Comparison of ENCODE assay signal across 21 cellular contexts in the genomic region with DNA sequence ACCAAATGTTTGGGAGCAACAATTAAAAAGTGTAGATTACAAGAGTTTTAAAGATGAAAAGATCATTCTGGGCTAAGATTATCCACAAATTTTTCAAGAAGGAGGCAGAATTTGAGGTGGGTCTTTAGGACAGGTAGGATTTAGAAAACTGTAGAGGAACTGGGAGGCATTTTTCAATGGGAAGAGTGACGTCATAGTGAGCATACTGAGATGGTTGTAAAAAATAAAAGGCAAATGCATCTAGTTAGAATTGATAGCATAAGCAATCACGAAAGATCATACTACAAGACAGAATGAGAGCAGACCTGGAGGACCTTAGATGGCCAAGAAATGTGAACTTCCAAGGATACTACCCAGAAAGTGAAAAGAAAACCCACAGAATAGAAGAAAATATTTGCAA.
DNase-seq lines count a peak whose midpoint lies in the region; ATAC-seq, FAIRE-seq and TF ChIP-seq lines count a peak whose summit lies in the region.
"Had no signal": no experiment of that assay in that cellular context is flagged by ENCODE, and none has a peak within 500 bp of the region (broad histone marks: within the 10 kb centered on the region; RNA-seq: fewer than 3 reads in every experiment).

No MANE protein-coding gene starts in this region.

- no peaks in the 10 kb centered on the region for H3F3A ChIP-seq in neural cell (ENCODE audit: insufficient read depth, low read length, poor library complexity, severe bottlenecking)

- no TSS peak for BruUV-seq in HepG2 (replicated peaks; lab: Mats Ljungman, UMichigan)
- no TSS peak for BruUV-seq in K562 (replicated peaks; lab: Mats Ljungman, UMichigan)

- TF ChIP-seq POLR2A in HepG2 (IDR thresholded peaks at IDR 0.05; ENCODE audit: insufficient read depth in 1 of 2, low read depth in 2 of 2, low read length in 2 of 2) (no peak), right lobe of liver (IDR thresholded peaks at IDR 0.05) (no peak), K562 (conservative IDR thresholded peaks at IDR 0.05) (no peak), ovary (IDR thresholded peaks at IDR 0.05) (no peak)

- no peaks in the 10 kb centered on the region for H3K9me2 ChIP-seq in neural cell (ENCODE audit: insufficient read depth, low read length)

- H2AFZ ChIP-seq in HepG2 (ENCODE audit: low read length) (no peak overlapping the region), K562 (ENCODE audit: low read depth, low read length) (no peak overlapping the region), neural cell (ENCODE audit: low read depth, low read length) (no peak overlapping the region)

- no peaks in the 10 kb centered on the region for H3K9me3 ChIP-seq in HepG2 (ENCODE audit: low read length)
- no peaks in the 10 kb centered on the region for H3K9me3 ChIP-seq in right lobe of liver
- H3K9me3 ChIP-seq in K562 (replicated peaks; ENCODE audit: control insufficient read depth, insufficient read depth, low read depth, low read length), result no peaks in the 10 kb centered on the region
- no peaks in the 10 kb centered on the region for H3K9me3 ChIP-seq in neural cell (ENCODE audit: low read length)
- no peaks in the 10 kb centered on the region for H3K9me3 ChIP-seq in ovary
- H3K9me3 ChIP-seq: A549, Caco-2 had no signal

- H3K4me1 ChIP-seq in HepG2 (ENCODE audit: insufficient read depth, low read length) (no peaks in the 10 kb centered on the region), right lobe of liver (no peaks in the 10 kb centered on the region), K562 (replicated peaks in 1 of 2; ENCODE audit: control insufficient read depth in 2 of 2, insufficient read depth in 2 of 2, low read length in 2 of 2) (no peaks in the 10 kb centered on the region), ovary (ENCODE audit: insufficient read depth) (no peaks in the 10 kb centered on the region)
- H3K4me1 ChIP-seq: A549; BLaER1 treated with 17β-estradiol and CSF1 and Interleukin-3, amounts not matched to agents 10 nM and 100 nM; Caco-2 had no signal

- no peak overlapping the region for H3K4me2 ChIP-seq in HepG2 (ENCODE audit: low read depth, low read length)
- no peak overlapping the region for H3K4me2 ChIP-seq in K562 (ENCODE audit: insufficient read depth, low read length)
- peak overlapping the region; percentile 13 for H3K4me2 ChIP-seq in neural cell (ENCODE audit: low read length)
- H3K4me2 ChIP-seq: A549; BLaER1 treated with 17β-estradiol and CSF1 and Interleukin-3, amounts not matched to agents 10 nM and 100 nM had no signal

- no peak for FAIRE-seq in HepG2 (lab: Jason Lieb, UNC)
- no peak for FAIRE-seq in K562 (lab: Jason Lieb, UNC)
- FAIRE-seq: A549, D721Med, G401.6, GM12892, GM19239 had no signal

- H3K27me3 ChIP-seq in HepG2 (ENCODE audit: control insufficient read depth in 1 of 2, insufficient read depth in 2 of 2, low read length in 2 of 2) (no peaks in the 10 kb centered on the region), right lobe of liver (no peaks in the 10 kb centered on the region), K562 (ENCODE audit: control insufficient read depth in 2 of 2, insufficient read depth in 2 of 2, low read length in 2 of 2) (no peaks in the 10 kb centered on the region), neural cell (ENCODE audit: insufficient read depth, low read depth, low read length) (no peaks in the 10 kb centered on the region), ovary (no peaks in the 10 kb centered on the region)
- H3K27me3 ChIP-seq: BLaER1 treated with 17β-estradiol and CSF1 and Interleukin-3, amounts not matched to agents 10 nM and 100 nM had no signal

- TF ChIP-seq RAD21 in HepG2 (CRISPR knock-in tag; IDR thresholded peaks at IDR 0.05) (no peak), K562 (CRISPR knock-in tag; conservative IDR thresholded peaks at IDR 0.05 in 1 of 2, IDR thresholded peaks at IDR 0.05 in 1 of 2) (no peak), neural cell (conservative IDR thresholded peaks at IDR 0.05) (no peak)

- H3K4me3 ChIP-seq in HepG2 (replicated peaks in 1 of 3; ENCODE audit: insufficient read depth in 1 of 3, low read depth in 2 of 3, low read length in 3 of 3), result no peak overlapping the region
- H3K4me3 ChIP-seq in right lobe of liver, result no peak overlapping the region
- no peak overlapping the region for H3K4me3 ChIP-seq in K562
- H3K4me3 ChIP-seq in neural cell (ENCODE audit: low read length), result no peak overlapping the region
- no peak overlapping the region for H3K4me3 ChIP-seq in ovary
- H3K4me3 ChIP-seq: A549; BLaER1 treated with 17β-estradiol and CSF1 and Interleukin-3, amounts not matched to agents 10 nM and 100 nM had no signal

- H3K79me2 ChIP-seq in HepG2 (ENCODE audit: insufficient read depth, low read length) (no peaks in the 10 kb centered on the region), K562 (ENCODE audit: control insufficient read depth, insufficient read depth, low read length) (no peaks in the 10 kb centered on the region), neural cell (replicated peaks; ENCODE audit: insufficient read depth, low read length) (no peaks in the 10 kb centered on the region)

- intact Hi-C loops in HepG2 (cut with micrococcal nuclease; ENCODE audit: unreplicated experiment) (no loop called here), right lobe of liver (cut with DNase I) (no loop called here), K562 (cut with micrococcal nuclease) (no loop called here), ovary (cut with DNase I) (no loop called here)

- ATAC-seq in HepG2, result no peak
- ATAC-seq in right lobe of liver, result no peak
- ATAC-seq in K562, result no peak
- no peak for ATAC-seq in GM21723 (IDR thresholded peaks at IDR 0.05; ENCODE audit: unreplicated experiment)
- ATAC-seq: A549; CD8-positive, alpha-beta T cell had no signal

- POLR2A ChIA-PET in HepG2 (lab: Yijun Ruan, JAX) (no interaction called here), K562 (lab: Yijun Ruan, JAX) (no interaction called here)

- in situ Hi-C loops in HepG2 (cut with HindIII; ENCODE audit: extremely low pct_ligation_motif_present, low pct_unique_long_range_greater_than_20kb), result no loop called here
- in situ Hi-C loops in K562 (cut with MboI), result no loop called here

- H4K20me1 ChIP-seq in HepG2 (ENCODE audit: insufficient read depth, low read length), result no peaks in the 10 kb centered on the region
- no peaks in the 10 kb centered on the region for H4K20me1 ChIP-seq in K562 (replicated peaks; ENCODE audit: control insufficient read depth, insufficient read depth, low read length)
- no peaks in the 10 kb centered on the region for H4K20me1 ChIP-seq in neural cell (ENCODE audit: insufficient read depth)
- H4K20me1 ChIP-seq: BLaER1 treated with 17β-estradiol and CSF1 and Interleukin-3, amounts not matched to agents 10 nM and 100 nM had no signal

- H3K9me1 ChIP-seq in K562 (ENCODE audit: control insufficient read depth, insufficient read depth, low read length), result no peaks in the 10 kb centered on the region

- H3K27ac ChIP-seq in HepG2 (ENCODE audit: extremely low read length, insufficient read depth, low read length) (no peak overlapping the region), right lobe of liver (no peak overlapping the region), K562 (ENCODE audit: extremely low read depth, low read depth, low read length) (no peak overlapping the region), neural cell (ENCODE audit: low read length) (no peak overlapping the region), ovary (no peak overlapping the region)
- H3K27ac ChIP-seq: 22Rv1; A549; BLaER1 treated with 17β-estradiol and CSF1 and Interleukin-3, amounts not matched to agents 10 nM and 100 nM; C4-2B had no signal

- DNase-seq in HepG2 (ENCODE audit: low spot score), result no peak
- DNase-seq in right lobe of liver, result no peak
- DNase-seq in K562 (ENCODE audit: extremely low read depth in 1 of 4, low spot score in 3 of 4), result no peak
- DNase-seq in ovary, result no peak
- DNase-seq: AML-193; Caco-2; Calu3; CD4-positive, alpha-beta T cell; CD8-positive, alpha-beta T cell; DMS79 treated with DMSO at 0.1 percent for 48 hours; GF-D8 had no signal

- WGBS in HepG2 (ENCODE audit: low lambda C conversion rate), result 1% methylated on average over 2 of the region's 2 CpGs
- WGBS in right lobe of liver (ENCODE audit: insufficient coverage, low coverage, low lambda C conversion rate, missing lambda C conversion rate), result 47% methylated on average over 2 of the region's 2 CpGs
- WGBS in K562 (ENCODE audit: insufficient coverage, low coverage, missing lambda C conversion rate), result 44% methylated on average over 2 of the region's 2 CpGs
- WGBS in ovary, 3 donors, result 79 to 82% (median 80%) methylated on average over 2 of the region's 2 CpGs

- no peak overlapping the region for H3K9ac ChIP-seq in HepG2 (ENCODE audit: insufficient read depth, low read depth, low read length)
- no peak overlapping the region for H3K9ac ChIP-seq in K562 (ENCODE audit: insufficient read depth in 1 of 2, low read depth in 2 of 2, low read length in 2 of 2)
- no peak overlapping the region for H3K9ac ChIP-seq in neural cell (ENCODE audit: low read length)
- H3K9ac ChIP-seq: BLaER1 treated with 17β-estradiol and CSF1 and Interleukin-3, amounts not matched to agents 10 nM and 100 nM had no signal

- CTCF ChIA-PET in HepG2 (lab: Yijun Ruan, JAX; ENCODE audit: low intra/inter-chr PET ratio, low total read pairs), result no interaction called here
- CTCF ChIA-PET in K562 (lab: Yijun Ruan, JAX; ENCODE audit: low intra/inter-chr PET ratio), result no interaction called here

- TF ChIP-seq EP300 in HepG2 (IDR thresholded peaks at IDR 0.05; ENCODE audit: low read depth in 2 of 2, low read length in 2 of 2) (no peak), HepG2 (CRISPR knock-in tag; IDR thresholded peaks at IDR 0.05; ENCODE audit: borderline replicate concordance) (no peak), K562 (IDR thresholded peaks at IDR 0.05; ENCODE audit: low read length) (no peak), neural cell (conservative IDR thresholded peaks at IDR 0.05; ENCODE audit: poor library complexity, severe bottlenecking) (no peak), ovary (IDR thresholded peaks at IDR 0.05) (no peak)

- H3K36me3 ChIP-seq in HepG2 (replicated peaks in 1 of 2; ENCODE audit: control insufficient read depth in 1 of 2, insufficient read depth in 2 of 2, low read length in 2 of 2) (no peaks in the 10 kb centered on the region), right lobe of liver (no peaks in the 10 kb centered on the region), K562 (ENCODE audit: control insufficient read depth, insufficient read depth, low read length) (no peaks in the 10 kb centered on the region), neural cell (ENCODE audit: insufficient read depth, low read length) (no peaks in the 10 kb centered on the region), ovary (no peaks in the 10 kb centered on the region)
- H3K36me3 ChIP-seq: BLaER1 treated with 17β-estradiol and CSF1 and Interleukin-3, amounts not matched to agents 10 nM and 100 nM had no signal

- TF ChIP-seq CTCF in HepG2 (CRISPR knock-in tag; IDR thresholded peaks at IDR 0.05), result no peak
- no peak for TF ChIP-seq CTCF in right lobe of liver (IDR thresholded peaks at IDR 0.05)
- no peak for TF ChIP-seq CTCF in K562 (IDR thresholded peaks at IDR 0.05 in 2 of 3, conservative IDR thresholded peaks at IDR 0.05 in 1 of 3; ENCODE audit: insufficient read depth in 2 of 3, low read depth in 1 of 3, low read length in 3 of 3)
- no peak for TF ChIP-seq CTCF in neural cell (IDR thresholded peaks at IDR 0.05; ENCODE audit: poor library complexity, severe bottlenecking)
- TF ChIP-seq CTCF in ovary (IDR thresholded peaks at IDR 0.05), result no peak

TF ChIP-seq in neural cell, 6 proteins besides CTCF, POLR2A, EP300 and RAD21:
- TF ChIP-seq TAF1 (IDR thresholded peaks at IDR 0.05; ENCODE audit: low read depth) (no peak), POLR2AphosphoS5 (IDR thresholded peaks at IDR 0.05) (no peak)
